8 cellular contexts compared by ENCODE assay signal in the genomic region with DNA sequence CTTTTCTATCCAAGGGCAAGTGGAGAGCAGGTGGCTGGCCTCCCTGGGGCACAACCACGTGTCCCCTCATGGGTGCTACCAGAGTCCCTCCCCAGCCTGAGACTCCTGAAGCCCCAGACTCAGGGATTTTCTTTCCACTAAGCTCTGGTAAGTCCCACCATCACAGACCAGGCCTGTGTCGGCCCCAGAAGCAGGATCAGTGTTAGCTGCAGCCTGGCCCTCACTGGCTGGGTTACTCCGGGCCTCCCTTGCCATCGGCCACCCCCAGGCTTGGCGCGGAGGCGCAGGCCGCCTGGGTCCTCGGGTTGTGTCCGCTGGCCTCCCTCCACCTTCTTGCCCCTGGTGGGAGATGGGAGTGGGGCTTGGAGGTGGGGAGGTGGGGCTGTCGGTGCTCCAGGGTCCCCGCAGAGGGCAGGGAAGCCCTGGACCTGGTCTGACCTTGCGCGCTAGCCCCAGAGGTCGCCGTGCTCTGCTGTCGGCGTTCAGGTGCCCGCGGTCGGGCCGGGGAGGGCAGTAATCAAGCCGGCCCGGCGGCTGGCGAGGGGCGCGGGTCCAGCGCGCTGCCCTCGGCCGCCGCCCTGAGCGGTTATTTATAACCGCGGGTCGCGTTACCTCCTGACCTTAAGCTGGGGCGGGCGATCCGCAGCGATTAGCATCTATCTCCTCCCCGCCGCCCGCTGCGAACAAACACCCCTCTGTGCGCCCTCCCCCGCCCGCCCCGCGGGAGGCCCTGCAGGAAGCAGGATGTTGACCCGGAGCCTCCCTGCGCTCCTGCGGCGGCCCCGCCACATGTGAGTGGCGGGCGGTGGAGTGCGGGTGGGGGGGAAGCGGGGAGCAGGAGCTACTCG.
DNase-seq lines count a peak whose midpoint lies in the region; ATAC-seq and TF ChIP-seq lines count a peak whose summit lies in the region.

No MANE protein-coding gene starts in this region.

- no peak overlapping the region for H2AFZ ChIP-seq in H9 (ENCODE audit: low read length)
- peak overlapping the region; percentile 67 for H2AFZ ChIP-seq in fibroblast of lung (ENCODE audit: low read length)

- no peak overlapping the region for H4K8ac ChIP-seq in H9 (replicated peaks; ENCODE audit: insufficient read length, low read depth, low read length)

- no peak overlapping the region for H2BK20ac ChIP-seq in H9 (ENCODE audit: low read depth, low read length, poor library complexity, severe bottlenecking)

- H4K20me1 ChIP-seq in H9 (ENCODE audit: control insufficient read depth, insufficient read depth, insufficient read length), result no peaks in the 10 kb centered on the region
- H4K20me1 ChIP-seq in fibroblast of lung (ENCODE audit: control insufficient read depth, extremely low read depth, insufficient read depth, low read length), result no peaks in the 10 kb centered on the region

- H3K9me3 Mint-ChIP-seq in H9 (no peaks in the 10 kb centered on the region), natural killer cell (no peaks in the 10 kb centered on the region)
- no peaks in the 10 kb centered on the region for H3K9me3 Mint-ChIP-seq in stimulated activated naive B cell treated with anti-CD40 and anti-IgM and Interleukin-4, amounts not matched to agents 10 μg/mL and 1 μg/mL and 100 μg/mL, for 72 hours

- H3K27me3 Mint-ChIP-seq in H9 (ENCODE audit: low read depth) (peaks cover 32% of the 10 kb centered on the region), natural killer cell (ENCODE audit: low read depth in 2 of 2) (peaks cover 0 to 6% of the 10 kb centered on the region in 2 donors)
- peaks cover 12 to 40% of the 10 kb centered on the region in 2 donors for H3K27me3 Mint-ChIP-seq in stimulated activated naive B cell treated with anti-CD40 and anti-IgM and Interleukin-4, amounts not matched to agents 10 μg/mL and 1 μg/mL and 100 μg/mL, for 72 hours

- peak overlapping the region in 1 of 4 experiments; percentile 41 for H3K4me3 ChIP-seq in fibroblast of lung (replicated peaks in 1 of 4; ENCODE audit: control extremely low read depth in 1 of 4, insufficient read depth in 1 of 4, low read depth in 3 of 4, low read length in 4 of 4)

- H4K91ac ChIP-seq in H9 (ENCODE audit: insufficient read length, low read depth, low read length), result no peak overlapping the region

- H3K23ac ChIP-seq in H9 (ENCODE audit: insufficient read length, low read depth, low read length), result no peak overlapping the region

- DNase-seq in AML-193 (lab: John Stamatoyannopoulos, UW) (peak; percentile 28 to 52), H9 (peak; percentile 73), NOMO-1 treated with dmso at 0.1 percent for 144 hours (lab: John Stamatoyannopoulos, UW; ENCODE audit: unreplicated experiment) (peak; percentile 59), activated T-cell treated with anti-CD3 and anti-CD28 coated beads for 4 hours (peak; percentile 48), fibroblast of lung (ENCODE audit: low read depth in 2 of 2) (peak; percentile 36 to 38), natural killer cell (peak; percentile 56)
- no peak for DNase-seq in stimulated activated naive B cell treated with anti-CD40 and anti-IgM and Interleukin-4, amounts not matched to agents 10 μg/mL and 1 μg/mL and 100 μg/mL, for 72 hours

- peak; percentile 84 to 93 (median 86) for ATAC-seq in natural killer cell
- ATAC-seq in stimulated activated naive B cell treated with anti-CD40 and anti-IgM and Interleukin-4, amounts not matched to agents 10 μg/mL and 1 μg/mL and 100 μg/mL, for 72 hours (replicated peaks), result peak; percentile 70 to 72
- ATAC-seq in HG02571 (IDR thresholded peaks at IDR 0.05; ENCODE audit: unreplicated experiment), result no peak

- no peak overlapping the region for H2AK5ac ChIP-seq in H9 (ENCODE audit: insufficient read length, low read length)

- H3K4me1 Mint-ChIP-seq in H9 (peaks cover 37 to 38% of the 10 kb centered on the region in 2 experiments), natural killer cell (peaks cover 0 to 19% of the 10 kb centered on the region in 2 donors)
- peaks cover 3 to 6% of the 10 kb centered on the region in 2 donors for H3K4me1 Mint-ChIP-seq in stimulated activated naive B cell treated with anti-CD40 and anti-IgM and Interleukin-4, amounts not matched to agents 10 μg/mL and 1 μg/mL and 100 μg/mL, for 72 hours

- intact Hi-C loops in natural killer cell (cut with micrococcal nuclease), result no loop called here

- no peak overlapping the region for H4K5ac ChIP-seq in H9 (ENCODE audit: insufficient read length, low read depth, low read length)

- H3K18ac ChIP-seq in H9 (ENCODE audit: insufficient read length, low read depth, low read length), result no peak overlapping the region

- no peaks in the 10 kb centered on the region for H3K36me3 ChIP-seq in fibroblast of lung (ENCODE audit: control insufficient read depth, insufficient read depth, low read length)

- TF ChIP-seq CTCF in H9 (conservative IDR thresholded peaks at IDR 0.05) (peak; percentile 41; the same call in 2 of the 3 replicates), fibroblast of lung (conservative IDR thresholded peaks at IDR 0.05 in 1 of 2, IDR thresholded peaks at IDR 0.05 in 1 of 2; ENCODE audit: low read depth in 1 of 2, low read length in 2 of 2) (no peak), natural killer cell (IDR thresholded peaks at IDR 0.05) (no peak)

- H3K4me1 ChIP-seq in H9 (ENCODE audit: insufficient read depth, low read length), result no peaks in the 10 kb centered on the region
- peaks cover 8% of the 10 kb centered on the region for H3K4me1 ChIP-seq in fibroblast of lung (ENCODE audit: control insufficient read depth, extremely low read depth, insufficient read depth, low read length)

- H3K27me3 ChIP-seq in H9 (ENCODE audit: insufficient read depth, low read length), result no peaks in the 10 kb centered on the region; the same call in 1 of the 2 replicates
- no peaks in the 10 kb centered on the region for H3K27me3 ChIP-seq in fibroblast of lung (ENCODE audit: control insufficient read depth, insufficient read depth, low read length)

- WGBS in H9 (ENCODE audit: extremely low coverage, insufficient read length, low lambda C conversion rate), result no CpG with 5 or more reads among the region's 61 CpGs

- H3K4me3 Mint-ChIP-seq in H9, result peak overlapping the region; percentile 36 to 46; a peak in 2 of 5 replicates
- peak overlapping the region; percentile 65 for H3K4me3 Mint-ChIP-seq in natural killer cell
- peak overlapping the region; percentile 85 to 87 for H3K4me3 Mint-ChIP-seq in stimulated activated naive B cell treated with anti-CD40 and anti-IgM and Interleukin-4, amounts not matched to agents 10 μg/mL and 1 μg/mL and 100 μg/mL, for 72 hours

- no peak overlapping the region for H2BK120ac ChIP-seq in H9 (ENCODE audit: low read depth, low read length, poor library complexity, severe bottlenecking)

- H3K27ac ChIP-seq in H9 (ENCODE audit: insufficient read length, low read depth, low read length) (no peak overlapping the region), fibroblast of lung (ENCODE audit: insufficient read depth, low read length) (no peak overlapping the region)

- no peak overlapping the region for H3T11ph ChIP-seq in H9 (ENCODE audit: low read length)

- H3K4ac ChIP-seq in H9 (ENCODE audit: low read depth, low read length), result no peak overlapping the region

- no peak overlapping the region for H3K27ac Mint-ChIP-seq in H9
- peak overlapping the region in 1 of 2 donors; percentile 85 for H3K27ac Mint-ChIP-seq in natural killer cell
- peak overlapping the region; percentile 76 for H3K27ac Mint-ChIP-seq in stimulated activated naive B cell treated with anti-CD40 and anti-IgM and Interleukin-4, amounts not matched to agents 10 μg/mL and 1 μg/mL and 100 μg/mL, for 72 hours

- H3K9ac ChIP-seq in H9 (ENCODE audit: extremely low read depth, insufficient read length, low read length), result no peak overlapping the region
- peak overlapping the region; percentile 55 for H3K9ac ChIP-seq in fibroblast of lung (ENCODE audit: insufficient read depth, low read length)

- H2BK15ac ChIP-seq in H9 (ENCODE audit: low read depth, low read length), result no peak overlapping the region

- H3K56ac ChIP-seq in H9 (ENCODE audit: insufficient read length, low read depth, low read length), result no peak overlapping the region

- no peak overlapping the region for H2BK5ac ChIP-seq in H9 (ENCODE audit: insufficient read length, low read length)

- H3K9me3 ChIP-seq in H9 (ENCODE audit: control insufficient read depth, low read depth, low read length) (no peaks in the 10 kb centered on the region), fibroblast of lung (ENCODE audit: control insufficient read depth, insufficient read depth, low read depth, low read length) (no peaks in the 10 kb centered on the region)

- H3K79me2 ChIP-seq in H9 (ENCODE audit: insufficient read depth, low read length) (no peaks in the 10 kb centered on the region), fibroblast of lung (ENCODE audit: control insufficient read depth, insufficient read depth, low read length) (no peaks in the 10 kb centered on the region)

- H3K4me2 ChIP-seq in H9 (ENCODE audit: insufficient read depth, insufficient read length, low read length) (peak overlapping the region; percentile 5), fibroblast of lung (ENCODE audit: extremely low read depth, insufficient read depth, low read length) (peak overlapping the region; percentile 59)

- no peak overlapping the region for H2BK12ac ChIP-seq in H9 (ENCODE audit: insufficient read length, low read depth, low read length)

- H3K23me2 ChIP-seq in H9 (ENCODE audit: insufficient read length, low read depth, low read length, poor library complexity, severe bottlenecking), result no peaks in the 10 kb centered on the region

- H3K14ac ChIP-seq in H9 (ENCODE audit: insufficient read depth, low read length), result 0 out of 2 replicates have a peak overlapping the region, but pooled peaks have one; percentile 2

- H3K36me3 Mint-ChIP-seq in H9 (ENCODE audit: insufficient read depth in 1 of 3, low read depth in 3 of 3) (no peaks in the 10 kb centered on the region), natural killer cell (no peaks in the 10 kb centered on the region)
- no peaks in the 10 kb centered on the region for H3K36me3 Mint-ChIP-seq in stimulated activated naive B cell treated with anti-CD40 and anti-IgM and Interleukin-4, amounts not matched to agents 10 μg/mL and 1 μg/mL and 100 μg/mL, for 72 hours

- H3K79me1 ChIP-seq in H9 (ENCODE audit: insufficient read depth, low read depth, low read length, poor library complexity, severe bottlenecking), result no peaks in the 10 kb centered on the region
